Comparison of ENCODE assay signal across 1 cellular context in the genomic region with DNA sequence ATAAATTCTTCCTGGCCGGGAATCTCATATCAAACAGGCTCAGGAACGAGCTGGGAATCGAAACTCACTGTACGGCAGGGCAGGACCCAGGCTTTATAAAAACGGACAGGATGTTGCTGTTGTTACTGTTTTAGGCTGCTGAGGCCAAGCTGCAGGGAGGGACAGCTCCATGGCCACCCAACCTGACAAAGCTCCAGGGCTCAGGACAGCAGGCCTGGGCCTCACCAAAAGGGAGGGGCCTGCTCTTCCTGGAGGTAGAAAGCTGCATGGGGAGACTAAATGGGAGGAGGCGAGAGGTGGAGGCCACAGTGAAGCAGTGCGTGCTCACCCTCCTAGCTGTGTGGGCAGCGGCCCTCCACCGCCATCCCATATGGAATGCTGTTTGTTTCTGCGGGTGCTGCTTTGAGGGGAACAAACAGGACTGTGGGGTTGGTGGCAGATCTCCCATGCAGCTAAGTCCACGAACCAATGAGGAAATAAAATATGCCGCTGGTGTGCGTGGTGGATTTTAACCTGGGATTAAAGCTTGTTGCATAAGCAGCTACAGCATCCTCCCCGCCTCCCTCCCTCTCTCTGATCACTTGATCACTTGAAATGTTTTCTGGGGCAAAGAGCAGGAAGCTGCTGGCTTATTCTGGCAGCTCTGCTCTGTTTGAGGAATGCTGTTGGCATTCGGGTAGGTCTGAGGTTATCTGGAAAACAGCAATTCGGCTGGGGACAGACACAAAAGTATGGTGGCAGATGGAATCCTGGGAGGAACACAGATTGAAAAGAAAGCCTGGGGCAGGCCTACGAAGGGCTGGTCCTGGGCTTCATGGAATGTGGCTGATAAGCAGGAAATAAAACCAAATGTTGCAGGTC.
A peak's percentile ranks its signal among the peaks of the same experiment; 100 is the strongest.
TF ChIP-seq lines count a peak whose summit lies in the region.

No MANE protein-coding gene starts in this region.

TF ChIP-seq in K562, 482 proteins besides CTCF, POLR2A, EP300 and RAD21 (continued from another document and continues in another):
- no peak for TF ChIP-seq ZC3H11A (IDR thresholded peaks at IDR 0.05; ENCODE audit: low read depth, low read length)
- no peak for TF ChIP-seq NBN (IDR thresholded peaks at IDR 0.05; ENCODE audit: low read depth)
- peak; percentile 61; the same call in 1 of the 2 replicates for TF ChIP-seq TARDBP (IDR thresholded peaks at IDR 0.05)
- peak; percentile 7 for TF ChIP-seq ETV1 (tag; conservative IDR thresholded peaks at IDR 0.05; ENCODE audit: low read depth)
- no peak for TF ChIP-seq PHF21A (IDR thresholded peaks at IDR 0.05; ENCODE audit: borderline replicate concordance, low read depth)
- TF ChIP-seq ZSCAN32 (CRISPR knock-in tag; IDR thresholded peaks at IDR 0.05), result no peak
- no peak for TF ChIP-seq E2F5 (CRISPR knock-in tag; IDR thresholded peaks at IDR 0.05)
- peak; percentile 86 for TF ChIP-seq ZFX (CRISPR knock-in tag; IDR thresholded peaks at IDR 0.05)
- TF ChIP-seq NFXL1 (CRISPR knock-in tag; IDR thresholded peaks at IDR 0.05), result no peak
- no peak for TF ChIP-seq ZNF354B (CRISPR knock-in tag; IDR thresholded peaks at IDR 0.05)
- no peak for TF ChIP-seq HBP1 (CRISPR knock-in tag; IDR thresholded peaks at IDR 0.05)
- no peak for TF ChIP-seq RFX5 (IDR thresholded peaks at IDR 0.05; ENCODE audit: low read depth, low read length)
- TF ChIP-seq SREBF1 (IDR thresholded peaks at IDR 0.05; ENCODE audit: borderline replicate concordance, low read depth, low read length), result no peak
- TF ChIP-seq SMAD3 (CRISPR knock-in tag; conservative IDR thresholded peaks at IDR 0.05), result no peak
- no peak for TF ChIP-seq RBM34 (IDR thresholded peaks at IDR 0.05; ENCODE audit: borderline replicate concordance, insufficient read depth, low read length)
- TF ChIP-seq ZNF699 (CRISPR knock-in tag; IDR thresholded peaks at IDR 0.05; ENCODE audit: insufficient replicate concordance), result no peak
- TF ChIP-seq ZBTB17 (CRISPR knock-in tag; IDR thresholded peaks at IDR 0.05), result no peak
- TF ChIP-seq, protein P1, sequence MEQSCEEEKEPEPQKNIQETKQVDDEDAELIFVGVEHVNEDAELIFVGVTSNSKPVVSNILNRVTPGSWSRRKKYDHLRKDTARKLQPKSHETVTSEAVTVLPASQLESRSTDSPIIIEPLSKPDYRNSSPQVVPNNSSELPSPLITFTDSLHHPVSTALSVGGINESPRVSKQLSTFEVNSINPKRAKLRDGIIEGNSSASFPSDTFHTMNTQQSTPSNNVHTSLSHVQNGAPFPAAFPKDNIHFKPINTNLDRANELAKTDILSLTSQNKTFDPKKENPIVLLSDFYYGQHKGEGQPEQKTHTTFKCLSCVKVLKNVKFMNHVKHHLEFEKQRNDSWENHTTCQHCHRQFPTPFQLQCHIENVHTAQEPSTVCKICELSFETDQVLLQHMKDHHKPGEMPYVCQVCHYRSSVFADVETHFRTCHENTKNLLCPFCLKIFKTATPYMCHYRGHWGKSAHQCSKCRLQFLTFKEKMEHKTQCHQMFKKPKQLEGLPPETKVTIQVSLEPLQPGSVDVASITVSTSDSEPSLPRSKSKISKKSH (CRISPR knock-in tag; IDR thresholded peaks at IDR 0.05), result no peak
- no peak for TF ChIP-seq NFIC (IDR thresholded peaks at IDR 0.05)
- no peak for TF ChIP-seq U2AF2 (optimal IDR thresholded peaks at IDR 0.05; ENCODE audit: low read depth, low read length)
- TF ChIP-seq, protein P2, sequence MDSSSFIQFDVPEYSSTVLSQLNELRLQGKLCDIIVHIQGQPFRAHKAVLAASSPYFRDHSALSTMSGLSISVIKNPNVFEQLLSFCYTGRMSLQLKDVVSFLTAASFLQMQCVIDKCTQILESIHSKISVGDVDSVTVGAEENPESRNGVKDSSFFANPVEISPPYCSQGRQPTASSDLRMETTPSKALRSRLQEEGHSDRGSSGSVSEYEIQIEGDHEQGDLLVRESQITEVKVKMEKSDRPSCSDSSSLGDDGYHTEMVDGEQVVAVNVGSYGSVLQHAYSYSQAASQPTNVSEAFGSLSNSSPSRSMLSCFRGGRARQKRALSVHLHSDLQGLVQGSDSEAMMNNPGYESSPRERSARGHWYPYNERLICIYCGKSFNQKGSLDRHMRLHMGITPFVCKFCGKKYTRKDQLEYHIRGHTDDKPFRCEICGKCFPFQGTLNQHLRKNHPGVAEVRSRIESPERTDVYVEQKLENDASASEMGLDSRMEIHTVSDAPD (CRISPR knock-in tag; IDR thresholded peaks at IDR 0.05), result no peak
- TF ChIP-seq CREM (IDR thresholded peaks at IDR 0.05; ENCODE audit: low read depth), result 0 out of 2 replicates have a peak, but pooled peaks have one; percentile 6
- TF ChIP-seq ASH1L (IDR thresholded peaks at IDR 0.05; ENCODE audit: borderline replicate concordance, low read depth, partially characterized antibody), result no peak
- 0 out of 2 replicates have a peak, but pooled peaks have one; percentile 15 for TF ChIP-seq ZNF212 (CRISPR knock-in tag; IDR thresholded peaks at IDR 0.05)
- no peak for TF ChIP-seq RERE (CRISPR knock-in tag; IDR thresholded peaks at IDR 0.05; ENCODE audit: borderline replicate concordance)
- TF ChIP-seq ZNF668 (CRISPR knock-in tag; IDR thresholded peaks at IDR 0.05), result no peak
- no peak for TF ChIP-seq SMARCC2 (IDR thresholded peaks at IDR 0.05; ENCODE audit: low read depth)
- TF ChIP-seq ZNF239 (CRISPR knock-in tag; IDR thresholded peaks at IDR 0.05), result no peak
- TF ChIP-seq TRIM28 (IDR thresholded peaks at IDR 0.05), result no peak; the same call in 1 of the 2 replicates
- TF ChIP-seq ZNF395 (CRISPR knock-in tag; IDR thresholded peaks at IDR 0.05), result no peak
- no peak for TF ChIP-seq XRCC3 (IDR thresholded peaks at IDR 0.05)
- peak; percentile 85 for TF ChIP-seq CEBPB (tag; IDR thresholded peaks at IDR 0.05)
- TF ChIP-seq SP2 (IDR thresholded peaks at IDR 0.05; ENCODE audit: extremely low read depth, low read depth, low read length, poor library complexity, severe bottlenecking), result no peak
- peak; percentile 80 for TF ChIP-seq POLR2B (IDR thresholded peaks at IDR 0.05; ENCODE audit: low read depth, partially characterized antibody)
- TF ChIP-seq TAF7 (tag; IDR thresholded peaks at IDR 0.05), result 0 out of 2 replicates have a peak, but pooled peaks have one; percentile 15
- TF ChIP-seq, protein P3, sequence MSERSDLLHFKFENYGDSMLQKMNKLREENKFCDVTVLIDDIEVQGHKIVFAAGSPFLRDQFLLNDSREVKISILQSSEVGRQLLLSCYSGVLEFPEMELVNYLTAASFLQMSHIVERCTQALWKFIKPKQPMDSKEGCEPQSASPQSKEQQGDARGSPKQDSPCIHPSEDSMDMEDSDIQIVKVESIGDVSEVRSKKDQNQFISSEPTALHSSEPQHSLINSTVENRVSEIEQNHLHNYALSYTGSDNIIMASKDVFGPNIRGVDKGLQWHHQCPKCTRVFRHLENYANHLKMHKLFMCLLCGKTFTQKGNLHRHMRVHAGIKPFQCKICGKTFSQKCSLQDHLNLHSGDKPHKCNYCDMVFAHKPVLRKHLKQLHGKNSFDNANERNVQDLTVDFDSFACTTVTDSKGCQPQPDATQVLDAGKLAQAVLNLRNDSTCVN (CRISPR knock-in tag; IDR thresholded peaks at IDR 0.05), result no peak
- TF ChIP-seq ZNF717 (CRISPR knock-in tag; IDR thresholded peaks at IDR 0.05), result 0 out of 2 replicates have a peak, but pooled peaks have one; percentile 10
